11 cellular contexts compared by ENCODE assay signal in the genomic region with DNA sequence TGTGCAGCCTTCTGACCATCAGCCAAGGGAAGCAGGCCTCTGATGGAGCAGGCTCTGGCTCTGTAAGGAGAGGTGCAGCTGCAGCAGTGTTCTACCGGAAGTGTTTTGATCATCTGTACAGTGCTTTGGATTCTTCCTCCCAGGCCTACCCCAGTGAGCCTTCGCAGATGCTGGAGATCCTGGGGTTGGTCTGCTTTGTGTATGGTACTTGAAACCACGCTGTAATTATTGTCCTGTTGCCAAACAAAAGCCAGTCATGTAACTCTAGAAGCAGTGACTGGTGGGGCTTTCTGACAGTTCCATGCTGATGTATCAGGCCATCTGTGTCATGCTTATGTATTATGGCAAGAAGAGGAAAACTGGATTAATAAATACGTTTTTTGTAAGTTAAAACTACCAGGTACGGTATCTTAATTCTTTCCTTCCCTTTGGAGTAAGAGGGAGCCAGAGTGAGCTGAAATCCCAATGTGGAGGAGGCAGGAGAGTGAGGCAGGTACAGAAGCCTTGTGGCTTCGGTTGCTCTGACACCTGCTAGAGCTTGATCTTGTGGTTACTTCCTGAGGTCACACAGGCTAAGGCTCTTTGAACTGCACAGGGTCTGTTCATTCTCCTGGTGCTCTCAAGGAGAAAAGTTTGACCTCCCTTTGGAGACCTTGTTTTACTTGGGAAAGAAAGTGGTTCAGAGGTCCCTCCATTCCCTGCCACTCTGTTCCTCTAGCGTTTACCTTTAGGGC.
A peak's percentile ranks its signal among the peaks of the same experiment; 100 is the strongest.
DNase-seq lines count a peak whose midpoint lies in the region; TF ChIP-seq lines count a peak whose summit lies in the region.
"Had no signal": no experiment of that assay in that cellular context is flagged by ENCODE, and none has a peak within 500 bp of the region (broad histone marks: within the 10 kb centered on the region; RNA-seq: fewer than 3 reads in every experiment).

No MANE protein-coding gene starts in this region.

- H3K27me3 Mint-ChIP-seq in nephron (ENCODE audit: low read depth) = no peaks in the 10 kb centered on the region

- peak overlapping the region in 1 of 3 experiments; percentile 53 for H3K4me3 Mint-ChIP-seq in nephron

- H3K4me1 Mint-ChIP-seq in nephron = peaks cover 20% of the 10 kb centered on the region

- TF ChIP-seq POLR2A in erythroblast (IDR thresholded peaks at IDR 0.05; ENCODE audit: low read length) = no peak

- TF ChIP-seq CTCF in VCaP (conservative IDR thresholded peaks at IDR 0.05) (no peak), nephron (IDR thresholded peaks at IDR 0.05; ENCODE audit: unreplicated experiment in 3 of 3) (no peak)

- peak overlapping the region; percentile 9; the same call in 1 of the 2 replicates for H3K27ac ChIP-seq in VCaP
- H3K27ac ChIP-seq: A549, tibial artery had no signal

- peak overlapping the region in 2 of 3 experiments; percentile 42 to 49 for H3K27ac Mint-ChIP-seq in nephron

- DNase-seq in NCI-H2171 treated with DMSO at 0.1 percent for 48 hours (lab: John Stamatoyannopoulos, UW) = peak; percentile 14
- DNase-seq in NCI-H2171 (lab: John Stamatoyannopoulos, UW) = no peak
- DNase-seq in NCI-H2029 treated with DMSO at 0.1 percent for 48 hours (lab: John Stamatoyannopoulos, UW) = peak; percentile 88
- DNase-seq in NCI-H226 = no peak
- DNase-seq in NCI-H1694 (lab: John Stamatoyannopoulos, UW) = no peak
- no peak for DNase-seq in erythroblast (lab: John Stamatoyannopoulos, UW)
- DNase-seq: tibial artery had no signal

- peaks cover 23% of the 10 kb centered on the region for H3K36me3 Mint-ChIP-seq in nephron (ENCODE audit: low read depth)

- no peaks in the 10 kb centered on the region for H3K9me3 Mint-ChIP-seq in nephron
- H3K9me3 Mint-ChIP-seq: brain had no signal

Comparison
In these comparisons a context has a peak if more than half of its experiments do, and no peak if none do; other contexts are left out.
1. DNase-seq: peak in NCI-H2171 treated with DMSO at 0.1 percent for 48 hours (single experiment) and NCI-H2029 treated with DMSO at 0.1 percent for 48 hours (single experiment); none in NCI-H2171 (single experiment), NCI-H226 (single experiment), NCI-H1694 (single experiment) and erythroblast (0 of 2).